Comparison of ENCODE assay signal across 22 cellular contexts in genomic region chr3:167810236-167810635, GRCh38.
"Had no signal": no experiment of that assay in that cellular context is flagged by ENCODE, and none has a peak within 500 bp of the region (broad histone marks: within the 10 kb centered on the region; RNA-seq: fewer than 3 reads in every experiment).

No MANE protein-coding gene starts in this region.

- ATAC-seq: effector memory CD8-positive, alpha-beta T cell; esophagus mucosa; gastrocnemius medialis; gastroesophageal sphincter; heart left ventricle; heart right ventricle had no signal

- H3K27ac ChIP-seq: colonic mucosa, epithelial cell of prostate, esophagus muscularis mucosa, esophagus squamous epithelium, gastrocnemius medialis, gastroesophageal sphincter had no signal

- H3K36me3 ChIP-seq: colonic mucosa, esophagus muscularis mucosa, esophagus squamous epithelium, gastrocnemius medialis, gastroesophageal sphincter, heart left ventricle, heart right ventricle had no signal

- H3K9me3 ChIP-seq: colonic mucosa, esophagus muscularis mucosa, esophagus squamous epithelium, gastrocnemius medialis, gastroesophageal sphincter, heart left ventricle, heart right ventricle had no signal

- H3K4me3 ChIP-seq: colonic mucosa, dorsolateral prefrontal cortex, esophagus muscularis mucosa, esophagus squamous epithelium, gastrocnemius medialis, gastroesophageal sphincter had no signal

- H3K4me1 ChIP-seq: colonic mucosa had no signal

- DNase-seq: colonic mucosa; cortex of kidney; dermis blood vessel endothelial cell; dorsolateral prefrontal cortex; effector CD4-positive, alpha-beta T cell; effector CD8-positive, alpha-beta T cell; effector memory CD4-positive, alpha-beta T cell; effector memory CD8-positive, alpha-beta T cell; endodermal cell; erythroblast; esophagus squamous epithelium; foreskin fibroblast; foreskin melanocyte; gastrocnemius medialis; glutamatergic neuron; head of caudate nucleus; heart left ventricle; heart right ventricle had no signal

- H3K27me3 ChIP-seq: colonic mucosa, dorsolateral prefrontal cortex, esophagus muscularis mucosa, esophagus squamous epithelium, gastrocnemius medialis, gastroesophageal sphincter, heart left ventricle, heart right ventricle had no signal
